ENCODE assay signal across 8 cellular contexts in genomic region chr14:55051426-55052258, GRCh38.
DNase-seq lines count a peak whose midpoint lies in the region; ATAC-seq and TF ChIP-seq lines count a peak whose summit lies in the region.

Gene MAPK1IP1L (plus strand): TSS chr14:55051647. CDS start chr14:55061684, 10,037 bp downstream.

- peak; percentile 68 for TF ChIP-seq CTCF in choroid plexus epithelial cell (conservative IDR thresholded peaks at IDR 0.05; ENCODE audit: low read depth, low read length)

- peak; percentile 94 for ATAC-seq in HG03432 (IDR thresholded peaks at IDR 0.05; ENCODE audit: unreplicated experiment)

- peak; percentile 99 for TF ChIP-seq POLR2A in GM19099 (IDR thresholded peaks at IDR 0.05; ENCODE audit: extremely low read depth, insufficient read length, low read depth)

- H3K4me3 ChIP-seq in choroid plexus epithelial cell (ENCODE audit: low read depth, low read length), result peak within 1 kb of the TSS; percentile 82

- DNase-seq in Ammon's horn (ENCODE audit: low spot score), result peak; percentile 93
- DNase-seq in NCI-H510A (lab: John Stamatoyannopoulos, UW), result peak; percentile 83
- DNase-seq in activated CD4-positive, alpha-beta T cell treated with anti-CD3 and anti-CD28 coated beads for 24 hours (ENCODE audit: low read depth in 2 of 2), result peak; percentile 82 to 86
- peak; percentile 94 for DNase-seq in choroid plexus epithelial cell (ENCODE audit: low read depth)
- DNase-seq in kidney tubule cell (ENCODE audit: low spot score), result peak; percentile 95
- peak; percentile 67 to 84 (median 82) for DNase-seq in stimulated activated CD4-positive, alpha-beta T cell treated with anti-CD3 and anti-CD28 coated beads, Interleukin-1b, Interleukin-23, amount 100 ng/mL, for 24 hours (ENCODE audit: low read depth in 4 of 4, low spot score in 1 of 4)

Comparison
In these comparisons a context has a peak if more than half of its experiments do, and no peak if none do; other contexts are left out.
1. Peak in every context shown above with its lines: DNase-seq, ATAC-seq and H3K4me3 ChIP-seq.